Comparison of ENCODE assay signal across 11 cellular contexts in the genomic region with DNA sequence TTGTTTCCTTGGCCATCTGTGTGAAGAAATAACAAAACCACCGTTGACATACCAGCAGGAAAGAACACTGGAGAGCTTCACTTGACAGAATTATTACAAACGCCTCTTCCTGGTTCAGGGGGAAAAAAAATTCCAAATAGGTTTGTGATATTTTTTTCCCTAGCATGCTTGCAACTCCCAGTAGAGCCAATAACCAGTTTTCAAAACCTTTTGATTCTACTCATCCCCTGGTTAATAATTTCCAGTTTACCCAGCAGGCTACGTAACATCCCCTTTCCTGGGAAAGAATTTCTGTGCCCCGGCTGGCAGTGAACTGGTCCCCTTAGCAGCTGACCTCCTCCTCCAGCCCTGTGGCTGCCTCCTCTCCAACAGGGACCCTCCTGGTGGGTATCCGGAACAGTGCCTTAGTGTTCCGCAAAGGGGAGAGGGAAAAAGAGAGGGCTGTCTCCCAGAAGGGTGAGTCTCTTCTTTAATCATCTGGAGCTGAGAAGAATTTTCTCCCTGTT.
DNase-seq lines count a peak whose midpoint lies in the region; ATAC-seq, FAIRE-seq and TF ChIP-seq lines count a peak whose summit lies in the region.
"Had no signal": no experiment of that assay in that cellular context is flagged by ENCODE, and none has a peak within 500 bp of the region (broad histone marks: within the 10 kb centered on the region; RNA-seq: fewer than 3 reads in every experiment).

No MANE protein-coding gene starts in this region.

- POLR2A ChIA-PET in endothelial cell of umbilical vein (lab: Charles Lee) = no interaction called here
- POLR2A ChIA-PET in CD4-positive, alpha-beta T cell (lab: Charles Lee) = no interaction called here

- no peaks in the 10 kb centered on the region for H3K9me3 ChIP-seq in breast epithelium
- H3K9me3 ChIP-seq in mammary epithelial cell (replicated peaks; ENCODE audit: insufficient read depth, low read length) = no peaks in the 10 kb centered on the region
- no peaks in the 10 kb centered on the region for H3K9me3 ChIP-seq in endothelial cell of umbilical vein (replicated peaks; ENCODE audit: control insufficient read depth, insufficient read depth, low read length)
- no peaks in the 10 kb centered on the region for H3K9me3 ChIP-seq in mucosa of rectum (ENCODE audit: control insufficient read depth in 2 of 2, low read length in 2 of 2)
- no peaks in the 10 kb centered on the region for H3K9me3 ChIP-seq in upper lobe of right lung
- H3K9me3 ChIP-seq in CD4-positive, alpha-beta T cell (ENCODE audit: control insufficient read depth, low read length) = no peaks in the 10 kb centered on the region

- TF ChIP-seq CTCF in breast epithelium (IDR thresholded peaks at IDR 0.05) (no peak), mammary epithelial cell (conservative IDR thresholded peaks at IDR 0.05 in 1 of 2, IDR thresholded peaks at IDR 0.05 in 1 of 2; ENCODE audit: extremely low read depth in 1 of 2, insufficient read depth in 1 of 2, low read depth in 1 of 2, low read length in 2 of 2) (no peak), endothelial cell of umbilical vein (IDR thresholded peaks at IDR 0.05; ENCODE audit: extremely low read depth in 1 of 2, insufficient read depth in 1 of 2, low read depth in 1 of 2, low read length in 2 of 2) (no peak), upper lobe of right lung (IDR thresholded peaks at IDR 0.05) (no peak)
- no peak for TF ChIP-seq CTCF in CD4-positive, alpha-beta T cell (IDR thresholded peaks at IDR 0.05)

- WGBS in mammary epithelial cell (ENCODE audit: low coverage, missing lambda C conversion rate) = 85% methylated on average over 6 of the region's 6 CpGs

- H2AFZ ChIP-seq in mammary epithelial cell (ENCODE audit: low read depth, low read length) = no peak overlapping the region
- H2AFZ ChIP-seq in endothelial cell of umbilical vein (ENCODE audit: low read depth, low read length) = peak overlapping the region; percentile 62

- no peaks in the 10 kb centered on the region for H3K27me3 Mint-ChIP-seq in CD4-positive, alpha-beta T cell

- H3K4me1 ChIP-seq in breast epithelium (no peaks in the 10 kb centered on the region), mammary epithelial cell (ENCODE audit: insufficient read depth, low read length) (no peaks in the 10 kb centered on the region), endothelial cell of umbilical vein (ENCODE audit: control insufficient read depth, extremely low read depth, insufficient read depth, low read length) (no peaks in the 10 kb centered on the region), mucosa of rectum (ENCODE audit: control insufficient read depth in 2 of 2, insufficient read depth in 2 of 2, low read length in 2 of 2) (peaks cover 0 to 14% of the 10 kb centered on the region in 2 donors), upper lobe of right lung (peaks cover 12% of the 10 kb centered on the region)

- H3K36me3 ChIP-seq in breast epithelium (no peaks in the 10 kb centered on the region), mammary epithelial cell (ENCODE audit: insufficient read depth, low read length) (no peaks in the 10 kb centered on the region), endothelial cell of umbilical vein (ENCODE audit: control insufficient read depth in 2 of 2, extremely low read depth in 1 of 2, insufficient read depth in 2 of 2, low read length in 2 of 2) (no peaks in the 10 kb centered on the region), mucosa of rectum (ENCODE audit: control insufficient read depth in 2 of 2, insufficient read depth in 2 of 2, low read length in 2 of 2) (no peaks in the 10 kb centered on the region), upper lobe of right lung (no peaks in the 10 kb centered on the region)

- no peaks in the 10 kb centered on the region for H4K20me1 ChIP-seq in mammary epithelial cell (ENCODE audit: insufficient read depth, low read length)
- H4K20me1 ChIP-seq in endothelial cell of umbilical vein (replicated peaks; ENCODE audit: control insufficient read depth, extremely low read depth, insufficient read depth, low read length) = no peaks in the 10 kb centered on the region

- no peak for FAIRE-seq in endothelial cell of umbilical vein (lab: Jason Lieb, UNC)
- FAIRE-seq: endometrium had no signal

- peaks cover 7% of the 10 kb centered on the region for H3K4me1 Mint-ChIP-seq in CD4-positive, alpha-beta T cell (ENCODE audit: low read depth)

- TF ChIP-seq POLR2A in breast epithelium (IDR thresholded peaks at IDR 0.05) = no peak
- no peak for TF ChIP-seq POLR2A in endothelial cell of umbilical vein (IDR thresholded peaks at IDR 0.05; ENCODE audit: low read depth, low read length)

- dilution Hi-C loops in mammary epithelial cell (cut with HindIII; ENCODE audit: low sequenced_read_pairs) (no loop called here), endothelial cell of umbilical vein (cut with MboI; ENCODE audit: extremely low pct_ligation_motif_present, low sequenced_read_pairs) (no loop called here)

- intact Hi-C loops in breast epithelium (cut with DNase I; ENCODE audit: low total_unique reads) (no loop called here), mammary epithelial cell (cut with micrococcal nuclease) (no loop called here), endothelial cell of umbilical vein (cut with micrococcal nuclease) (no loop called here), upper lobe of right lung (cut with DNase I) (no loop called here)
- intact Hi-C loops in CD4-positive, alpha-beta T cell (cut with DNase I, micrococcal nuclease) = no loop called here

- H3K27ac Mint-ChIP-seq in CD4-positive, alpha-beta T cell = no peak overlapping the region

- BruUV-seq in mammary epithelial cell (replicated peaks; lab: Mats Ljungman, UMichigan) = no TSS peak
- BruUV-seq in endothelial cell of umbilical vein (replicated peaks; lab: Mats Ljungman, UMichigan) = no TSS peak

- ATAC-seq in upper lobe of right lung = peak; percentile 63
- ATAC-seq in CD4-positive, alpha-beta T cell (ENCODE audit: poor library complexity) = no peak
- ATAC-seq: activated CD4-positive, CD25-positive, alpha-beta regulatory T cell treated with anti-CD3 and anti-CD28 coated beads, Interleukin-2, amount 50 U/mL, for 24 hours had no signal

- DNase-seq in breast epithelium (ENCODE audit: low spot score in 2 of 2) (no peak), mammary epithelial cell (no peak), endothelial cell of umbilical vein (ENCODE audit: low read depth, low spot score) (peak; percentile 31), upper lobe of right lung (no peak), NCI-H187 treated with DMSO at 0.1 percent for 48 hours (lab: John Stamatoyannopoulos, UW) (no peak)
- no peak for DNase-seq in central memory CD4-positive, alpha-beta T cell
- DNase-seq in CD4-positive, alpha-beta T cell = no peak
- DNase-seq: activated naive CD4-positive, alpha-beta T cell had no signal

- H3K4me3 Mint-ChIP-seq in CD4-positive, alpha-beta T cell = no peak overlapping the region

- H3K27ac ChIP-seq in breast epithelium (peak overlapping the region; percentile 50 to 84), mammary epithelial cell (ENCODE audit: insufficient read depth, low read depth, low read length) (no peak overlapping the region), endothelial cell of umbilical vein (ENCODE audit: insufficient read depth, low read depth, low read length) (no peak overlapping the region), mucosa of rectum (ENCODE audit: low read depth in 2 of 2, low read length in 2 of 2) (peak overlapping the region; percentile 1 to 56), upper lobe of right lung (peak overlapping the region; percentile 55)
- no peak overlapping the region for H3K27ac ChIP-seq in CD4-positive, alpha-beta T cell (ENCODE audit: low read depth, low read length)

- CTCF ChIA-PET in mammary epithelial cell (lab: Charles Lee; ENCODE audit: low non-redundant PET) = no interaction called here
- CTCF ChIA-PET in endothelial cell of umbilical vein (lab: Charles Lee) = interaction anchor here (1.1 to 1.8 kb wide), 2 partner anchors 153 to 284 kb away, joined by 3 to 6 read pairs; no protein-coding TSS in a partner anchor
- CTCF ChIA-PET in CD4-positive, alpha-beta T cell (lab: Charles Lee) = no interaction called here

- H3K9me1 ChIP-seq in endothelial cell of umbilical vein (replicated peaks; ENCODE audit: control insufficient read depth, extremely low read depth, insufficient read depth, low read length) = no peaks in the 10 kb centered on the region

- no peak overlapping the region for H3K4me3 ChIP-seq in breast epithelium
- no peak overlapping the region for H3K4me3 ChIP-seq in mammary epithelial cell (replicated peaks in 1 of 3; ENCODE audit: insufficient read depth in 1 of 3, low read depth in 2 of 3, low read length in 3 of 3)
- no peak overlapping the region for H3K4me3 ChIP-seq in endothelial cell of umbilical vein (replicated peaks in 1 of 3; ENCODE audit: insufficient read depth in 1 of 3, low read depth in 1 of 3, low read length in 3 of 3)
- H3K4me3 ChIP-seq in mucosa of rectum (ENCODE audit: low read length in 2 of 2) = no peak overlapping the region
- no peak overlapping the region for H3K4me3 ChIP-seq in upper lobe of right lung

- no peak overlapping the region for H3K4me2 ChIP-seq in mammary epithelial cell (ENCODE audit: insufficient read depth, low read depth, low read length)
- H3K4me2 ChIP-seq in endothelial cell of umbilical vein (ENCODE audit: insufficient read depth, low read length) = no peak overlapping the region

- in situ Hi-C loops in mammary epithelial cell (cut with MboI; ENCODE audit: low sequenced_read_pairs in 2 of 2) = no loop called here

- H3K36me3 Mint-ChIP-seq in CD4-positive, alpha-beta T cell (ENCODE audit: low read depth) = no peaks in the 10 kb centered on the region

- H3K9ac ChIP-seq in mammary epithelial cell (ENCODE audit: insufficient read depth, low read length) = no peak overlapping the region
- no peak overlapping the region for H3K9ac ChIP-seq in endothelial cell of umbilical vein (replicated peaks; ENCODE audit: extremely low read depth, insufficient read depth, low read length)
- peak overlapping the region; percentile 2 to 20 for H3K9ac ChIP-seq in mucosa of rectum (ENCODE audit: low read depth in 1 of 2, low read length in 2 of 2)

- no peaks in the 10 kb centered on the region for H3K27me3 ChIP-seq in breast epithelium
- H3K27me3 ChIP-seq in mammary epithelial cell (ENCODE audit: insufficient read depth, low read length) = no peaks in the 10 kb centered on the region
- H3K27me3 ChIP-seq in endothelial cell of umbilical vein (ENCODE audit: control insufficient read depth in 2 of 2, insufficient read depth in 2 of 2, low read length in 2 of 2) = no peaks in the 10 kb centered on the region
- no peaks in the 10 kb centered on the region for H3K27me3 ChIP-seq in mucosa of rectum (ENCODE audit: control insufficient read depth in 2 of 2, insufficient read depth in 2 of 2, low read length in 2 of 2)
- no peaks in the 10 kb centered on the region for H3K27me3 ChIP-seq in upper lobe of right lung
- no peaks in the 10 kb centered on the region for H3K27me3 ChIP-seq in CD4-positive, alpha-beta T cell (ENCODE audit: control insufficient read depth, insufficient read depth, low read length)

- H3K9me3 Mint-ChIP-seq in CD4-positive, alpha-beta T cell = no peaks in the 10 kb centered on the region

- H3K79me2 ChIP-seq in mammary epithelial cell (ENCODE audit: insufficient read depth, low read length) = no peaks in the 10 kb centered on the region
- no peaks in the 10 kb centered on the region for H3K79me2 ChIP-seq in endothelial cell of umbilical vein (ENCODE audit: control insufficient read depth, insufficient read depth, low read length)

Comparison
In these comparisons a context has a peak if more than half of its experiments do, and no peak if none do; other contexts are left out.
1. H3K27ac ChIP-seq: peak in breast epithelium (2 of 2), mucosa of rectum (2 of 2) and upper lobe of right lung (single experiment); none in mammary epithelial cell (single experiment), endothelial cell of umbilical vein (single experiment) and CD4-positive, alpha-beta T cell (single experiment).
2. H3K9ac ChIP-seq: peak in mucosa of rectum (2 of 2); none in mammary epithelial cell (single experiment) and endothelial cell of umbilical vein (single experiment).